In the genomic region with DNA sequence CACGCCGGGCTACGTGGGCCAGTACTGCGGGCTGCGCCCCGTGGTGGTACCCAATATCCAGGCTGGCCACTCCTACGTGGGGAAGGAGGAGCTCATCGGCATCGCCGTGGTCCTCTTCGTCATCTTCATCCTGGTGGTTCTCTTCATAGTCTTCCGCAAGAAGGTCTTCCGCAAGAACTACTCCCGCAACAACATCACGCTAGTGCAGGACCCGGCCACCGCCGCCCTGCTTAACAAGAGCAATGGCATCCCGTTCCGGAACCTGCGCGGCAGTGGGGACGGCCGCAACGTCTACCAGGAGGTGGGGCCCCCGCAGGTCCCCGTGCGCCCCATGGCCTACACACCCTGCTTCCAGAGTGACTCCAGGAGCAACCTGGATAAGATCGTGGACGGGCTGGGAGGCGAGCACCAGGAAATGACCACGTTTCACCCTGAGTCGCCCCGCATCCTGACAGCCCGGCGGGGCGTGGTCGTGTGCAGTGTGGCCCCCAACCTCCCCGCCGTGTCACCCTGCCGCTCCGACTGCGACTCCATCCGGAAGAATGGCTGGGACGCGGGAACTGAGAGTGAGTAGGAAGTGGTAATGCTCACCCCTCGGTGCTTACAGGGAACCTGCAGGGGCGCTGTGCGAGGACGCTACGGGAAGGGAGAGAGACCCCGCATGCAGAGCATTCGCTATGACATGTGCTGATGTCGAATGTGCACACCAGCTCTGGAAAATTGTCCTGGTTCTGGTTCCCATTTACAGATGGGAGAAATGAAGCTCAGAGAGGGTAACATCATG, we compare ENCODE assay signal across 30 cellular contexts.
"Had no signal": no experiment of that assay in that cellular context is flagged by ENCODE, and none has a peak within 500 bp of the region (broad histone marks: within the 10 kb centered on the region; RNA-seq: fewer than 3 reads in every experiment).

No MANE protein-coding gene starts in this region.

- H3K4me1 ChIP-seq: gastrocnemius medialis had no signal

- H3K36me3 ChIP-seq: esophagus muscularis mucosa, gastrocnemius medialis, heart left ventricle, WERI-Rb-1 had no signal

- H3K4me3 Mint-ChIP-seq: activated B cell treated with CpG ODN at 0.5 μM for 24 hours; activated CD8-positive, alpha-beta T cell treated with anti-CD3 and anti-CD28 coated beads for 36 hours; activated naive CD4-positive, alpha-beta T cell treated with anti-CD3 and anti-CD28 coated beads, Interleukin-2, amount 10 ng/mL, durations not matched to agents 7 days and 5 days; activated naive CD8-positive, alpha-beta T cell treated with anti-CD3 and anti-CD28 coated beads, Interleukin-2, amount 10 ng/mL, durations not matched to agents 7 days and 5 days; dendritic cell treated with granulocyte-macrophage colony-stimulating factor and Interleukin-4, amounts not matched to agents 40 ng/mL and 50 ng/mL, for 4 days; endodermal cell had no signal

- H3K9me3 ChIP-seq: esophagus muscularis mucosa, gastrocnemius medialis, heart left ventricle had no signal

- H3K27ac ChIP-seq: coronary artery, esophagus muscularis mucosa, foreskin keratinocyte, gastrocnemius medialis, heart left ventricle, WERI-Rb-1 had no signal

- FAIRE-seq: astrocyte had no signal

- H3K27me3 ChIP-seq: dorsolateral prefrontal cortex, esophagus muscularis mucosa, foreskin keratinocyte, gastrocnemius medialis, heart left ventricle had no signal

- H3K36me3 Mint-ChIP-seq: activated naive CD4-positive, alpha-beta T cell treated with anti-CD3 and anti-CD28 coated beads, Interleukin-2, amount 10 ng/mL, durations not matched to agents 7 days and 5 days; activated naive CD4-positive, alpha-beta T cell treated with anti-CD3 and anti-CD28 coated beads, Interleukin-2, amount 50 U/mL, for 72 hours; activated naive CD8-positive, alpha-beta T cell treated with anti-CD3 and anti-CD28 coated beads, Interleukin-2, amount 10 ng/mL, durations not matched to agents 7 days and 5 days had no signal

- H3K4me3 ChIP-seq: coronary artery, dorsolateral prefrontal cortex, esophagus muscularis mucosa, gastrocnemius medialis, heart left ventricle had no signal

- ATAC-seq: activated CD4-positive, CD25-positive, alpha-beta regulatory T cell treated with anti-CD3 and anti-CD28 coated beads, Interleukin-2, amount 50 U/mL, for 24 hours; activated CD8-positive, alpha-beta T cell treated with anti-CD3 and anti-CD28 coated beads for 36 hours; activated naive CD4-positive, alpha-beta T cell treated with anti-CD3 and anti-CD28 coated beads, Interleukin-2, amount 50 U/mL, for 72 hours; foreskin keratinocyte; gastrocnemius medialis had no signal

- H3K27me3 Mint-ChIP-seq: activated B cell treated with CpG ODN at 0.5 μM for 24 hours; activated CD8-positive, alpha-beta T cell treated with anti-CD3 and anti-CD28 coated beads for 36 hours; activated naive CD4-positive, alpha-beta T cell treated with anti-CD3 and anti-CD28 coated beads, Interleukin-2, amount 10 ng/mL, durations not matched to agents 7 days and 5 days; dendritic cell treated with granulocyte-macrophage colony-stimulating factor and Interleukin-4, amounts not matched to agents 40 ng/mL and 50 ng/mL, for 4 days had no signal

- H3K9me3 Mint-ChIP-seq: activated B cell treated with CpG ODN at 0.5 μM for 24 hours; activated CD8-positive, alpha-beta T cell treated with anti-CD3 and anti-CD28 coated beads for 36 hours; activated naive CD4-positive, alpha-beta T cell treated with anti-CD3 and anti-CD28 coated beads, Interleukin-2, amount 10 ng/mL, durations not matched to agents 7 days and 5 days; activated naive CD4-positive, alpha-beta T cell treated with anti-CD3 and anti-CD28 coated beads, Interleukin-2, amount 50 U/mL, for 72 hours; activated naive CD8-positive, alpha-beta T cell treated with anti-CD3 and anti-CD28 coated beads, Interleukin-2, amount 10 ng/mL, durations not matched to agents 7 days and 5 days; dendritic cell treated with granulocyte-macrophage colony-stimulating factor and Interleukin-4, amounts not matched to agents 40 ng/mL and 50 ng/mL, for 4 days; endodermal cell had no signal

- H3K27ac Mint-ChIP-seq: activated B cell treated with CpG ODN at 0.5 μM for 24 hours; activated CD8-positive, alpha-beta T cell treated with anti-CD3 and anti-CD28 coated beads for 36 hours; activated naive CD4-positive, alpha-beta T cell treated with anti-CD3 and anti-CD28 coated beads, Interleukin-2, amount 10 ng/mL, durations not matched to agents 7 days and 5 days; activated naive CD4-positive, alpha-beta T cell treated with anti-CD3 and anti-CD28 coated beads, Interleukin-2, amount 50 U/mL, for 72 hours; activated naive CD8-positive, alpha-beta T cell treated with anti-CD3 and anti-CD28 coated beads, Interleukin-2, amount 10 ng/mL, durations not matched to agents 7 days and 5 days; dendritic cell treated with granulocyte-macrophage colony-stimulating factor and Interleukin-4, amounts not matched to agents 40 ng/mL and 50 ng/mL, for 4 days; endodermal cell had no signal

- DNase-seq: activated B cell treated with CpG ODN at 0.5 μM for 24 hours; activated CD4-positive, alpha-beta T cell treated with anti-CD3 and anti-CD28 coated beads for 48 hours; activated CD4-positive, alpha-beta T cell treated with anti-CD3 and anti-CD28 coated beads, Interleukin-2, amount 50 U/mL, for 1 hour; activated CD4-positive, alpha-beta T cell treated with anti-CD3 and anti-CD28 coated beads, Interleukin-2, amount 50 U/mL, for 48 hours; activated CD8-positive, alpha-beta memory T cell treated with anti-CD3 and anti-CD28 coated beads for 24 hours; activated CD8-positive, alpha-beta T cell treated with anti-CD3 and anti-CD28 coated beads for 36 hours; activated gamma-delta T cell; activated naive CD4-positive, alpha-beta T cell; activated naive CD4-positive, alpha-beta T cell treated with anti-CD3 and anti-CD28 coated beads, Interleukin-2, amount 10 ng/mL, durations not matched to agents 7 days and 5 days; activated naive CD8-positive, alpha-beta T cell treated with anti-CD3 and anti-CD28 coated beads, Interleukin-2, amount 10 ng/mL, durations not matched to agents 7 days and 5 days; activated T-cell treated with anti-CD3 and anti-CD28 coated beads, Interleukin-2, amount 50 U/mL, for 48 hours; amniotic stem cell; central memory CD4-positive, alpha-beta T cell; cerebellar nuclear complex; dorsolateral prefrontal cortex; effector memory CD4-positive, alpha-beta T cell; endodermal cell; foreskin keratinocyte; gastrocnemius medialis; glutamatergic neuron; heart left ventricle; T-helper 2 cell; T-helper 9 cell; WERI-Rb-1 had no signal

- H3K4me1 Mint-ChIP-seq: activated B cell treated with CpG ODN at 0.5 μM for 24 hours; activated naive CD4-positive, alpha-beta T cell treated with anti-CD3 and anti-CD28 coated beads, Interleukin-2, amount 10 ng/mL, durations not matched to agents 7 days and 5 days; activated naive CD8-positive, alpha-beta T cell treated with anti-CD3 and anti-CD28 coated beads, Interleukin-2, amount 10 ng/mL, durations not matched to agents 7 days and 5 days; endodermal cell had no signal
